In the genomic region with DNA sequence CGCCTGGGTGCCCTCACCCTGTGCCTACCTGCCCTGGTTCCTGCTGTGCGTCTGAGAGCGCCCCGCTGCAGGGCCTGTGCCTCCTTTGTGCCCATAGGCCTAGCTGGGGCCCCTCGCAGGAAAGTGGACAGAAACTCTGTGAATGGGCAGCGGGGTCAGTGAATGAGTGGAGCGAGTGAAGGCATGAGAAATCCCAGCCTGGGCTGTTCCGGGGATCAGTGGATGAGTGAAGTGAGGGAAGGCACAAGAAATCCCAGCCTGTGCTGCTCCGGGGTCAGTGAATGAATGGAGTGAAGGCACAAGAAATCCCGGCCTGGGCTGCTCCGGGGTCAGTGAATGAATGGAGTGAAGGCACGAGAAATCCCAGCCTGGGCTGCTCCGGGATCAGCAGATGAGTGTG, we compare ENCODE assay signal across 18 cellular contexts. TPM values are rescaled to one million over a fixed set of nuclear protein-coding genes. Genes with fewer than 3 reads are reported as not detected.
"Had no signal": no experiment of that assay in that cellular context is flagged by ENCODE, and none has a peak within 500 bp of the region (broad histone marks: within the 10 kb centered on the region; RNA-seq: fewer than 3 reads in every experiment).

No MANE protein-coding gene starts in this region.

- ATAC-seq: pancreas had no signal

- H3K9me3 Mint-ChIP-seq: dendritic cell treated with granulocyte-macrophage colony-stimulating factor and Interleukin-4, amounts not matched to agents 40 ng/mL and 50 ng/mL, for 4 days had no signal

- H3K4me1 ChIP-seq: breast epithelium, pancreas, thyroid gland had no signal

- H3K27me3 ChIP-seq: adrenal gland, breast epithelium, esophagus squamous epithelium, pancreas, thyroid gland had no signal

- DNase-seq: cerebellar nuclear complex; effector CD8-positive, alpha-beta T cell; esophagus squamous epithelium; pancreas; stimulated activated CD4-positive, alpha-beta T cell treated with anti-CD3 and anti-CD28 coated beads, Interleukin-1b, Interleukin-23, amount 100 ng/mL, for 48 hours; stimulated activated CD8-positive, alpha-beta memory T cell treated with anti-CD3 and anti-CD28 coated beads, Interleukin-4, amount 100 ng/mL, for 48 hours; stimulated activated naive CD4-positive, alpha-beta T cell treated with Interleukin-2 at 50 U/mL for 16 hours; T1000; thyroid gland had no signal

- H3K36me3 ChIP-seq: adrenal gland, breast epithelium, esophagus squamous epithelium, pancreas, thyroid gland had no signal

- H3K27ac Mint-ChIP-seq: activated naive CD4-positive, alpha-beta T cell treated with anti-CD3 and anti-CD28 coated beads for 36 hours; dendritic cell treated with granulocyte-macrophage colony-stimulating factor and Interleukin-4, amounts not matched to agents 40 ng/mL and 50 ng/mL, for 4 days had no signal

- FAIRE-seq: astrocyte, endothelial cell of umbilical vein, pancreas had no signal

- H3K27ac ChIP-seq: breast epithelium, esophagus squamous epithelium, pancreas, thyroid gland had no signal

- H3K9me3 ChIP-seq: adrenal gland, breast epithelium, esophagus squamous epithelium, pancreas, thyroid gland had no signal

- H3K4me3 ChIP-seq: adrenal gland, breast epithelium, esophagus squamous epithelium, lung, pancreas, thyroid gland had no signal

- H3K4me3 Mint-ChIP-seq: activated naive CD4-positive, alpha-beta T cell treated with anti-CD3 and anti-CD28 coated beads for 36 hours; dendritic cell treated with granulocyte-macrophage colony-stimulating factor and Interleukin-4, amounts not matched to agents 40 ng/mL and 50 ng/mL, for 4 days had no signal

RNA-seq across cellular contexts. Expression of a gene that starts 2.0 kb away (rescaled TPM):
- total RNA-seq: astrocyte; endothelial cell of umbilical vein; mononuclear cell; T-helper 1 cell treated with Interleukin-12 subunit alpha and Interleukin-12 subunit beta and Interleukin-4 antibody, amounts not matched to agents 30 ng/mL and 1 ng/mL, for 36 hours had no signal
